Comparison of ENCODE assay signal across 8 cellular contexts in the genomic region with DNA sequence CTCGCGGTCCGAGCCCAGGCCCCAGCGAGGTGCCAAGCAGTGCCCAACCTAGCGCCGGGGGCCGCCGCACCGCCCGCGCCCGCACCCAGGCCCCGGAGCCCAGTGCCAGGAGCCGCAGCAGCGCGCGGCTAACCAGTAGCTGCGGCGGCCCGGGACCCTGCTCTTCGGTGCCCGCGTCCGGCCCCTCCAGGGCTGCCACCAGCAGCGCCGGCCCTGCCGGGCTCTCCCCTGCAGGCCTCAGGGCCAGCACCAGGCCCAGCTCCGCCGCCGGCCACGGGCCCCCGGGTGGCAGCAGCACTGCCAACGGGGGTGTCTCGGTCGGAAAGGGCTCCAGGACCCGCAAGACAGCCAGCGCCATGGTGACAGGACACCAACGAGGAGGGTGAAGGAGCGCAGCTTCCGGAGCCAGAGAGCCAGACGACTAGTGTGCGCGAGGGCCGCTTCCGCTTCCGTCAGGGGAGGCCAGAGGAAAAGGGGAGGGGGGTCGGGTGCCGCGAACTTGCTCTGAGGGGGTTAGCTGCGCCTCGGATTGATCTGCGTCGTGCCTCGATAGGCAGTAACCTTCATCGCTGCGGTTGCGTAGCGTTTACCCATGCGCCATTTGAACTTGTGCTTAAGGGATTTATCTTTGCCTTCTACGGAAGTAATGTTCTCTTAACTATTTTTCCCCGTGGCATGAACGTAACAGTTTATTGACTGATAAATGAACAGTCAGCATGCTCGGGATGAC. TPM values are rescaled to one million over a fixed set of nuclear protein-coding genes. Genes with fewer than 3 reads are reported as not detected.
DNase-seq lines count a peak whose midpoint lies in the region; ATAC-seq and FAIRE-seq lines count a peak whose summit lies in the region.

A gene with protein sequence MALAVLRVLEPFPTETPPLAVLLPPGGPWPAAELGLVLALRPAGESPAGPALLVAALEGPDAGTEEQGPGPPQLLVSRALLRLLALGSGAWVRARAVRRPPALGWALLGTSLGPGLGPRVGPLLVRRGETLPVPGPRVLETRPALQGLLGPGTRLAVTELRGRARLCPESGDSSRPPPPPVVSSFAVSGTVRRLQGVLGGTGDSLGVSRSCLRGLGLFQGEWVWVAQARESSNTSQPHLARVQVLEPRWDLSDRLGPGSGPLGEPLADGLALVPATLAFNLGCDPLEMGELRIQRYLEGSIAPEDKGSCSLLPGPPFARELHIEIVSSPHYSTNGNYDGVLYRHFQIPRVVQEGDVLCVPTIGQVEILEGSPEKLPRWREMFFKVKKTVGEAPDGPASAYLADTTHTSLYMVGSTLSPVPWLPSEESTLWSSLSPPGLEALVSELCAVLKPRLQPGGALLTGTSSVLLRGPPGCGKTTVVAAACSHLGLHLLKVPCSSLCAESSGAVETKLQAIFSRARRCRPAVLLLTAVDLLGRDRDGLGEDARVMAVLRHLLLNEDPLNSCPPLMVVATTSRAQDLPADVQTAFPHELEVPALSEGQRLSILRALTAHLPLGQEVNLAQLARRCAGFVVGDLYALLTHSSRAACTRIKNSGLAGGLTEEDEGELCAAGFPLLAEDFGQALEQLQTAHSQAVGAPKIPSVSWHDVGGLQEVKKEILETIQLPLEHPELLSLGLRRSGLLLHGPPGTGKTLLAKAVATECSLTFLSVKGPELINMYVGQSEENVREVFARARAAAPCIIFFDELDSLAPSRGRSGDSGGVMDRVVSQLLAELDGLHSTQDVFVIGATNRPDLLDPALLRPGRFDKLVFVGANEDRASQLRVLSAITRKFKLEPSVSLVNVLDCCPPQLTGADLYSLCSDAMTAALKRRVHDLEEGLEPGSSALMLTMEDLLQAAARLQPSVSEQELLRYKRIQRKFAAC (minus strand): TSS at position 389 of the 730 bp plus-strand sequence. CDS start 31 bp downstream, at position 358.

- no CpG with 5 or more reads among the region's 63 CpGs for WGBS in mesendoderm (ENCODE audit: extremely low coverage, insufficient coverage, low lambda C conversion rate)

- H3K79me2 ChIP-seq in mesendoderm (ENCODE audit: control insufficient read depth, insufficient read depth, low read length): no peaks in the 10 kb centered on the region

- H3K4ac ChIP-seq in mesendoderm (ENCODE audit: low read depth, low read length): peak within 1 kb of the TSS; percentile 76

- no peak within 1 kb of the TSS for H3K23ac ChIP-seq in mesendoderm (ENCODE audit: low read length)

- H2BK5ac ChIP-seq in mesendoderm (ENCODE audit: low read length): no peak within 1 kb of the TSS

- peak within 1 kb of the TSS; percentile 97 for H3K4me2 ChIP-seq in mesendoderm (ENCODE audit: low read length)

- peak within 1 kb of the TSS; percentile 78 for H3K4me3 ChIP-seq in endocrine pancreas (ENCODE audit: control insufficient read depth, insufficient read depth, low read length)
- H3K4me3 ChIP-seq in mesendoderm (ENCODE audit: low read length): peak within 1 kb of the TSS; percentile 88

- peak within 1 kb of the TSS; percentile 95 for H3K56ac ChIP-seq in mesendoderm (ENCODE audit: low read length)

- FAIRE-seq in HTR-8/SVneo (lab: Jason Lieb, UNC): peak; percentile 89

- H4K8ac ChIP-seq in mesendoderm (ENCODE audit: low read depth, low read length): no peak within 1 kb of the TSS

- peak within 1 kb of the TSS; percentile 19 for H3K27ac ChIP-seq in mesendoderm (ENCODE audit: low read depth, low read length)

- DNase-seq in CMK (ENCODE audit: low read depth): peak; percentile 89
- DNase-seq in HTR-8/SVneo (ENCODE audit: insufficient read length, low spot score): peak; percentile 95
- peak; percentile 92 for DNase-seq in NOMO-1 treated with DMSO at 0.1 percent for 48 hours (lab: John Stamatoyannopoulos, UW; ENCODE audit: unreplicated experiment)
- peak; percentile 81 to 85 (median 81) for DNase-seq in activated CD8-positive, alpha-beta memory T cell treated with anti-CD3 and anti-CD28 coated beads for 48 hours (ENCODE audit: low read depth in 2 of 3, low spot score in 2 of 3)
- peak; percentile 95 for DNase-seq in mesendoderm
- peak; percentile 76 for DNase-seq in stimulated activated CD8-positive, alpha-beta memory T cell treated with anti-CD3 and anti-CD28 coated beads, Interleukin-15, amount 100 ng/mL, for 24 hours (ENCODE audit: low read depth)

- H2BK15ac ChIP-seq in mesendoderm (replicated peaks; ENCODE audit: low read depth): no peak within 1 kb of the TSS

- ATAC-seq in GM21381 (IDR thresholded peaks at IDR 0.05; ENCODE audit: unreplicated experiment): peak; percentile 90

- peak within 1 kb of the TSS; percentile 62 for H3K18ac ChIP-seq in mesendoderm (ENCODE audit: low read length)

- H2BK120ac ChIP-seq in mesendoderm (ENCODE audit: low read depth, low read length): no peak within 1 kb of the TSS

- no peaks in the 10 kb centered on the region for H3K9me3 ChIP-seq in endocrine pancreas (ENCODE audit: control insufficient read depth, low read length)

- H3K4me1 ChIP-seq in endocrine pancreas (ENCODE audit: control insufficient read depth, insufficient read depth, low read length) (no peaks in the 10 kb centered on the region), mesendoderm (ENCODE audit: control insufficient read depth, low read depth, low read length) (no peaks in the 10 kb centered on the region)

- H4K5ac ChIP-seq in mesendoderm (ENCODE audit: low read length): peak within 1 kb of the TSS; percentile 96

- no peak within 1 kb of the TSS for H2AK5ac ChIP-seq in mesendoderm (ENCODE audit: low read length)

- H3K36me3 ChIP-seq in endocrine pancreas (ENCODE audit: control insufficient read depth, insufficient read depth, low read length) (no peaks in the 10 kb centered on the region), mesendoderm (ENCODE audit: control insufficient read depth, insufficient read depth, low read length) (no peaks in the 10 kb centered on the region)

- no peaks in the 10 kb centered on the region for H3K27me3 ChIP-seq in endocrine pancreas (ENCODE audit: control insufficient read depth, insufficient read depth, low read length)
- no peaks in the 10 kb centered on the region for H3K27me3 ChIP-seq in mesendoderm (ENCODE audit: insufficient read depth, low read length, poor library complexity)

- H3K9ac ChIP-seq in endocrine pancreas (ENCODE audit: control insufficient read depth, insufficient read depth, low read length): peak within 1 kb of the TSS; percentile 79
- H3K9ac ChIP-seq in mesendoderm (ENCODE audit: low read length): peak within 1 kb of the TSS; percentile 76

- no peaks in the 10 kb centered on the region for H3K79me1 ChIP-seq in mesendoderm (ENCODE audit: low read length)

RNA-seq across cellular contexts. Expression of the gene that starts here (rescaled TPM):
- 3.7 TPM for polyA plus RNA-seq in mesendoderm (2013, experiment 1 of 2)
- polyA plus RNA-seq in mesendoderm (2013, experiment 2 of 2): 3.7 TPM

Comparison
In these comparisons a context has a peak if more than half of its experiments do, and no peak if none do; other contexts are left out.
1. Peak in every context shown above with its lines: DNase-seq, ATAC-seq, H3K4me3 ChIP-seq and H3K27ac ChIP-seq.